Comparison of ENCODE assay signal across 25 cellular contexts in the genomic region with DNA sequence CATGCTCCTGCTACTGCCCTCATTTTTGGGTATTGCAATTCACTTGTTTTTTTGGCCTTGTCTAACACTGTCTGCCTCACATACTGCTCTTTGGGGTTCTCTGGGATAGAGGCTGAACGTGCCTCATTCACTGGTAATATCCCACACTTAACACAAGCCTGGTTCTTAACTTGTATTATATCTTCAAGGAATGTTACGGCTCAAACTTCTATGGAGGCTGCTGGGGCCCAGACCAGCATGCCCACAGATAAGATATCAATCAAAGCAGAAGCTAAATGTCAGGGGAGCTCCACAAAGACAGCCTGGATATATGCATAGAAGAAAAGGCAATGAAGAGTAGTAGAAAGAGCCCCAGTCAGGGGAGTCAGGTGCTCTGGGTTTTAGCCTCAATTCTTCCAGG.
DNase-seq lines count a peak whose midpoint lies in the region; ATAC-seq, FAIRE-seq and TF ChIP-seq lines count a peak whose summit lies in the region.
"Had no signal": no experiment of that assay in that cellular context is flagged by ENCODE, and none has a peak within 500 bp of the region (broad histone marks: within the 10 kb centered on the region; RNA-seq: fewer than 3 reads in every experiment).

No MANE protein-coding gene starts in this region.

- H3K14ac ChIP-seq in H9 (ENCODE audit: insufficient read depth, low read length) (no peak overlapping the region), neuronal stem cell (ENCODE audit: low read length) (no peak overlapping the region)

- H3K36me3 ChIP-seq in NT2/D1 (ENCODE audit: insufficient read depth, insufficient read length, low read length) (no peaks in the 10 kb centered on the region), neuronal stem cell (replicated peaks in 1 of 2; ENCODE audit: control insufficient read depth in 2 of 2, insufficient read depth in 2 of 2, low read length in 2 of 2) (no peaks in the 10 kb centered on the region), pancreas (no peaks in the 10 kb centered on the region)
- H3K36me3 ChIP-seq: BLaER1 had no signal

- no peaks in the 10 kb centered on the region for H3K23me2 ChIP-seq in H9 (ENCODE audit: insufficient read length, low read depth, low read length, poor library complexity, severe bottlenecking)

- no peak overlapping the region for H3K56ac ChIP-seq in H9 (ENCODE audit: insufficient read length, low read depth, low read length)

- no peaks in the 10 kb centered on the region for H4K20me1 ChIP-seq in H9 (ENCODE audit: control insufficient read depth, insufficient read depth, insufficient read length)
- H4K20me1 ChIP-seq: BLaER1 had no signal

- no peak overlapping the region for H3K23ac ChIP-seq in H9 (ENCODE audit: insufficient read length, low read depth, low read length)
- H3K23ac ChIP-seq in neuronal stem cell (ENCODE audit: low read depth, low read length, poor library complexity), result no peak overlapping the region

- no peak overlapping the region for H3K27ac ChIP-seq in H9 (ENCODE audit: insufficient read length, low read depth, low read length)
- no peak overlapping the region for H3K27ac ChIP-seq in neuronal stem cell (replicated peaks; ENCODE audit: low read length)
- H3K27ac ChIP-seq in pancreas, result no peak overlapping the region
- H3K27ac ChIP-seq: 22Rv1, BLaER1, C4-2B, GM23248 had no signal

- H3K27me3 Mint-ChIP-seq in H9 (ENCODE audit: low read depth), result peaks cover 4% of the 10 kb centered on the region; the same call in 1 of the 2 replicates
- H3K27me3 Mint-ChIP-seq: CD4-positive, CD25-positive, alpha-beta regulatory T cell had no signal

- TF ChIP-seq CTCF in H9 (conservative IDR thresholded peaks at IDR 0.05) (no peak), pancreas (IDR thresholded peaks at IDR 0.05) (no peak)

- H2AK5ac ChIP-seq in H9 (ENCODE audit: insufficient read length, low read length), result no peak overlapping the region
- H2AK5ac ChIP-seq in neuronal stem cell (ENCODE audit: low read depth, low read length), result peak overlapping the region; percentile 59

- H3K4me3 Mint-ChIP-seq in H9, result no peak overlapping the region
- H3K4me3 Mint-ChIP-seq: B cell; CD4-positive, CD25-positive, alpha-beta regulatory T cell; CD8-positive, alpha-beta T cell; HFFc6 had no signal

- no peak overlapping the region for H4K8ac ChIP-seq in H9 (replicated peaks; ENCODE audit: insufficient read length, low read depth, low read length)
- no peak overlapping the region for H4K8ac ChIP-seq in neuronal stem cell (ENCODE audit: low read depth, low read length)

- H2BK120ac ChIP-seq in H9 (ENCODE audit: low read depth, low read length, poor library complexity, severe bottlenecking), result no peak overlapping the region
- no peak overlapping the region for H2BK120ac ChIP-seq in neuronal stem cell (ENCODE audit: low read depth, low read length)

- H3K79me2 ChIP-seq in H9 (ENCODE audit: insufficient read depth, low read length), result no peaks in the 10 kb centered on the region

- peaks cover 15 to 23% (median 20%) of the 10 kb centered on the region in 3 experiments for H3K36me3 Mint-ChIP-seq in H9 (ENCODE audit: insufficient read depth in 1 of 3, low read depth in 3 of 3)
- H3K36me3 Mint-ChIP-seq: CD4-positive, CD25-positive, alpha-beta regulatory T cell; CD8-positive, alpha-beta T cell had no signal

- intact Hi-C loops in pancreas (cut with DNase I), result no loop called here

- no CpG with 5 or more reads among the region's 2 CpGs for WGBS in H9 (ENCODE audit: extremely low coverage, insufficient read length, low lambda C conversion rate)
- no CpG with 5 or more reads among the region's 2 CpGs for WGBS in neuronal stem cell (ENCODE audit: extremely low coverage in 2 of 2, insufficient read length in 2 of 2, insufficient replicate concordance in 1 of 2), 2 donors
- 71 to 81% methylated on average over 2 of the region's 2 CpGs for WGBS in pancreas, 2 donors

- peak overlapping the region in 2 of 3 experiments; percentile 17 to 52; a peak in 2 of 7 replicates for H3K27ac Mint-ChIP-seq in H9
- H3K27ac Mint-ChIP-seq: B cell; CD4-positive, CD25-positive, alpha-beta regulatory T cell; CD8-positive, alpha-beta T cell; HFFc6 had no signal

- H4K5ac ChIP-seq in H9 (ENCODE audit: insufficient read length, low read depth, low read length), result no peak overlapping the region

- H3K79me1 ChIP-seq in H9 (ENCODE audit: insufficient read depth, low read depth, low read length, poor library complexity, severe bottlenecking) (no peaks in the 10 kb centered on the region), neuronal stem cell (ENCODE audit: low read depth, low read length) (no peaks in the 10 kb centered on the region)

- H2BK5ac ChIP-seq in H9 (ENCODE audit: insufficient read length, low read length) (no peak overlapping the region), neuronal stem cell (ENCODE audit: low read length) (peak overlapping the region; percentile 16)

- no peaks in the 10 kb centered on the region for H3K27me3 ChIP-seq in H9 (ENCODE audit: insufficient read depth, low read length)
- no peaks in the 10 kb centered on the region for H3K27me3 ChIP-seq in NT2/D1 (ENCODE audit: insufficient read depth, insufficient read length)
- no peaks in the 10 kb centered on the region for H3K27me3 ChIP-seq in neuronal stem cell (ENCODE audit: control insufficient read depth in 3 of 3, insufficient read depth in 3 of 3, low read depth in 1 of 3, low read length in 3 of 3)
- no peaks in the 10 kb centered on the region for H3K27me3 ChIP-seq in pancreas
- H3K27me3 ChIP-seq: BLaER1 had no signal

- no peak overlapping the region for H2BK15ac ChIP-seq in H9 (ENCODE audit: low read depth, low read length)
- no peak overlapping the region for H2BK15ac ChIP-seq in neuronal stem cell (ENCODE audit: low read length)

- H3K4me2 ChIP-seq in H9 (ENCODE audit: insufficient read depth, insufficient read length, low read length) (no peak overlapping the region), neuronal stem cell (ENCODE audit: insufficient read depth, low read length, poor library complexity, severe bottlenecking) (no peak overlapping the region)
- H3K4me2 ChIP-seq: BLaER1 had no signal

- peaks cover 29 to 30% of the 10 kb centered on the region in 2 experiments for H3K4me1 Mint-ChIP-seq in H9
- H3K4me1 Mint-ChIP-seq: B cell; CD4-positive, CD25-positive, alpha-beta regulatory T cell had no signal

- H3T11ph ChIP-seq in H9 (ENCODE audit: low read length), result no peak overlapping the region

- H4K91ac ChIP-seq in H9 (ENCODE audit: insufficient read length, low read depth, low read length) (no peak overlapping the region), neuronal stem cell (ENCODE audit: low read depth, low read length, poor library complexity) (no peak overlapping the region)

- no peak overlapping the region for H3K4ac ChIP-seq in H9 (ENCODE audit: low read depth, low read length)
- H3K4ac ChIP-seq in neuronal stem cell (ENCODE audit: low read length), result no peak overlapping the region

- no peak overlapping the region for H2BK12ac ChIP-seq in H9 (ENCODE audit: insufficient read length, low read depth, low read length)
- no peak overlapping the region for H2BK12ac ChIP-seq in neuronal stem cell (ENCODE audit: low read length)

- H3K9me3 ChIP-seq in H9 (ENCODE audit: control insufficient read depth, low read depth, low read length), result no peaks in the 10 kb centered on the region
- H3K9me3 ChIP-seq in NT2/D1 (ENCODE audit: insufficient read depth, low read length), result 0 out of 2 replicates have a peak, but pooled peaks cover 6% of the 10 kb centered on the region
- no peaks in the 10 kb centered on the region for H3K9me3 ChIP-seq in neuronal stem cell (replicated peaks in 1 of 2; ENCODE audit: control insufficient read depth in 2 of 2, insufficient read depth in 1 of 2, low read depth in 1 of 2, low read length in 2 of 2)
- no peaks in the 10 kb centered on the region for H3K9me3 ChIP-seq in pancreas
- H3K9me3 ChIP-seq: BLaER1, Caco-2 had no signal

- no peak for ATAC-seq in pancreas
- ATAC-seq: CD8-positive, alpha-beta T cell; HCT116 had no signal

- FAIRE-seq in pancreas (lab: Jason Lieb, UNC), result no peak
- FAIRE-seq: A204.1, G401.6, GM12892, GM19239, H1 had no signal

- H2BK20ac ChIP-seq in H9 (ENCODE audit: low read depth, low read length, poor library complexity, severe bottlenecking), result no peak overlapping the region

- H2AFZ ChIP-seq in H9 (ENCODE audit: low read length) (no peak overlapping the region), neuronal stem cell (ENCODE audit: low read length) (no peak overlapping the region)
- H2AFZ ChIP-seq: GM23248 had no signal

- no peak for DNase-seq in H9
- DNase-seq in NT2/D1 (ENCODE audit: low read depth, low spot score), result no peak
- peak; percentile 36 for DNase-seq in islet precursor cell
- DNase-seq in neuronal stem cell (ENCODE audit: low spot score), result no peak
- DNase-seq in pancreas, result no peak
- DNase-seq in cerebellar cortex (ENCODE audit: low spot score), result no peak
- no peak for DNase-seq in T-helper 1 cell
- DNase-seq: Caco-2; CD4-positive, CD25-positive, alpha-beta regulatory T cell; CD8-positive, alpha-beta T cell; DMS153; DND-41; GM23248; H7; HFFc6 had no signal

- H3K4me3 ChIP-seq in NT2/D1 (ENCODE audit: insufficient read length, low read depth), result no peak overlapping the region
- no peak overlapping the region for H3K4me3 ChIP-seq in neuronal stem cell (ENCODE audit: low read length in 2 of 2)
- no peak overlapping the region for H3K4me3 ChIP-seq in pancreas
- H3K4me3 ChIP-seq: BLaER1, GM23248 had no signal

- H3K18ac ChIP-seq in H9 (ENCODE audit: insufficient read length, low read depth, low read length) (no peak overlapping the region), neuronal stem cell (ENCODE audit: low read length) (peak overlapping the region; percentile 90)

- H3K9ac ChIP-seq in H9 (ENCODE audit: extremely low read depth, insufficient read length, low read length), result no peak overlapping the region
- peak overlapping the region; percentile 32 for H3K9ac ChIP-seq in NT2/D1 (ENCODE audit: insufficient read length, low read depth)
- H3K9ac ChIP-seq in neuronal stem cell (ENCODE audit: low read depth, low read length, poor library complexity), result no peak overlapping the region
- H3K9ac ChIP-seq: BLaER1, GM23248 had no signal

- H3K4me1 ChIP-seq in H9 (ENCODE audit: insufficient read depth, low read length) (peaks cover 8% of the 10 kb centered on the region), NT2/D1 (ENCODE audit: insufficient read depth, insufficient read length) (peaks cover 7% of the 10 kb centered on the region), neuronal stem cell (ENCODE audit: control insufficient read depth in 2 of 2, insufficient read depth in 1 of 2, low read depth in 1 of 2, low read length in 2 of 2) (peaks cover 12 to 26% of the 10 kb centered on the region in 2 donors), pancreas (no peaks in the 10 kb centered on the region)
- H3K4me1 ChIP-seq: BLaER1, Caco-2 had no signal

- H3K9me3 Mint-ChIP-seq in H9, result peaks cover 15 to 18% of the 10 kb centered on the region in 2 experiments; a peak in 4 of 5 replicates
